ENCODE assay signal across 34 cellular contexts in genomic region chr13:22312405-22312803, GRCh38.
"Had no signal": no experiment of that assay in that cellular context is flagged by ENCODE, and none has a peak within 500 bp of the region (broad histone marks: within the 10 kb centered on the region; RNA-seq: fewer than 3 reads in every experiment).

No MANE protein-coding gene starts in this region.

- H3K4me3 ChIP-seq: ascending aorta, cardiac muscle cell had no signal

- H3K36me3 Mint-ChIP-seq: activated CD8-positive, alpha-beta memory T cell treated with anti-CD3 and anti-CD28 coated beads, Interleukin-2, amount 10 ng/mL, durations not matched to agents 7 days and 5 days; activated naive CD4-positive, alpha-beta T cell treated with anti-CD3 and anti-CD28 coated beads, Interleukin-2, amount 10 ng/mL, durations not matched to agents 7 days and 5 days; activated naive CD8-positive, alpha-beta T cell treated with anti-CD3 and anti-CD28 coated beads, Interleukin-2, amount 10 ng/mL, durations not matched to agents 7 days and 5 days; brain had no signal

- H3K4me1 Mint-ChIP-seq: activated CD4-positive, alpha-beta T cell treated with anti-CD3 and anti-CD28 coated beads, Interleukin-2, amount 10 ng/mL, durations not matched to agents 7 days and 5 days; activated naive CD4-positive, alpha-beta T cell treated with anti-CD3 and anti-CD28 coated beads, Interleukin-2, amount 10 ng/mL, durations not matched to agents 7 days and 5 days; activated naive CD4-positive, alpha-beta T cell treated with anti-CD3 and anti-CD28 coated beads, Interleukin-2, amount 50 U/mL, for 24 hours; activated naive CD8-positive, alpha-beta T cell treated with anti-CD3 and anti-CD28 coated beads, Interleukin-2, amount 10 ng/mL, durations not matched to agents 7 days and 5 days; activated naive CD8-positive, alpha-beta T cell treated with anti-CD3 and anti-CD28 coated beads, Interleukin-2, amount 50 U/mL, for 24 hours; brain; central memory CD8-positive, alpha-beta T cell had no signal

- H3K9me3 Mint-ChIP-seq: activated naive CD4-positive, alpha-beta T cell treated with anti-CD3 and anti-CD28 coated beads, Interleukin-2, amount 50 U/mL, for 24 hours; activated T-cell treated with anti-CD3 and anti-CD28 coated beads, Interleukin-2, amount 50 U/mL, for 24 hours; central memory CD8-positive, alpha-beta T cell had no signal

- H3K27ac Mint-ChIP-seq: activated CD4-positive, alpha-beta memory T cell treated with anti-CD3 and anti-CD28 coated beads, Interleukin-2, amount 10 ng/mL, durations not matched to agents 7 days and 5 days; activated CD4-positive, alpha-beta T cell treated with anti-CD3 and anti-CD28 coated beads, Interleukin-2, amount 10 ng/mL, durations not matched to agents 7 days and 5 days; activated CD8-positive, alpha-beta memory T cell treated with anti-CD3 and anti-CD28 coated beads, Interleukin-2, amount 10 ng/mL, durations not matched to agents 7 days and 5 days; activated CD8-positive, alpha-beta T cell treated with anti-CD3 and anti-CD28 coated beads, Interleukin-2, amount 10 ng/mL, durations not matched to agents 7 days and 5 days; activated naive CD4-positive, alpha-beta T cell treated with anti-CD3 and anti-CD28 coated beads, Interleukin-2, amount 10 ng/mL, durations not matched to agents 7 days and 5 days; activated naive CD4-positive, alpha-beta T cell treated with anti-CD3 and anti-CD28 coated beads, Interleukin-2, amount 50 U/mL, for 24 hours; activated naive CD8-positive, alpha-beta T cell; activated naive CD8-positive, alpha-beta T cell treated with anti-CD3 and anti-CD28 coated beads, Interleukin-2, amount 10 ng/mL, durations not matched to agents 7 days and 5 days; activated naive CD8-positive, alpha-beta T cell treated with anti-CD3 and anti-CD28 coated beads, Interleukin-2, amount 50 U/mL, for 24 hours; activated T-cell treated with anti-CD3 and anti-CD28 coated beads, Interleukin-2, amount 50 U/mL, for 24 hours; activated T-helper 2 cell treated with anti-CD3 and anti-CD28 coated beads, Interferon-gamma antibody, Interleukin-2, Interleukin-4, amounts not matched to agents 10 μg/mL and 5 μg/mL and 100 μg/mL, durations not matched to agents 14 hours and 24 hours and 36 hours; brain; T-helper 1 cell treated with Interleukin-12 subunit alpha and Interleukin-12 subunit beta and Interleukin-4 antibody, amounts not matched to agents 30 μg/mL and 1 μg/mL, for 36 hours; T-helper 2 cell treated with Interferon-gamma antibody and Interleukin-4, amounts not matched to agents 5 μg/mL and 100 μg/mL, for 36 hours had no signal

- H3K4me3 Mint-ChIP-seq: activated CD4-positive, alpha-beta memory T cell treated with anti-CD3 and anti-CD28 coated beads, Interleukin-2, amount 10 ng/mL, durations not matched to agents 7 days and 5 days; activated CD4-positive, alpha-beta T cell treated with anti-CD3 and anti-CD28 coated beads, Interleukin-2, amount 10 ng/mL, durations not matched to agents 7 days and 5 days; activated CD8-positive, alpha-beta memory T cell treated with anti-CD3 and anti-CD28 coated beads, Interleukin-2, amount 10 ng/mL, durations not matched to agents 7 days and 5 days; activated CD8-positive, alpha-beta T cell treated with anti-CD3 and anti-CD28 coated beads, Interleukin-2, amount 10 ng/mL, durations not matched to agents 7 days and 5 days; activated naive CD4-positive, alpha-beta T cell treated with anti-CD3 and anti-CD28 coated beads, Interleukin-2, amount 10 ng/mL, durations not matched to agents 7 days and 5 days; activated naive CD4-positive, alpha-beta T cell treated with anti-CD3 and anti-CD28 coated beads, Interleukin-2, amount 50 U/mL, for 24 hours; activated naive CD8-positive, alpha-beta T cell; activated naive CD8-positive, alpha-beta T cell treated with anti-CD3 and anti-CD28 coated beads, Interleukin-2, amount 50 U/mL, for 24 hours; activated T-cell treated with anti-CD3 and anti-CD28 coated beads, Interleukin-2, amount 50 U/mL, for 24 hours; brain; central memory CD8-positive, alpha-beta T cell; T-helper 1 cell treated with Interleukin-12 subunit alpha and Interleukin-12 subunit beta and Interleukin-4 antibody, amounts not matched to agents 30 μg/mL and 1 μg/mL, for 36 hours; T-helper 2 cell treated with Interferon-gamma antibody and Interleukin-4, amounts not matched to agents 5 μg/mL and 100 μg/mL, for 36 hours had no signal

- H3K27me3 Mint-ChIP-seq: activated CD4-positive, alpha-beta memory T cell treated with anti-CD3 and anti-CD28 coated beads, Interleukin-2, amount 10 ng/mL, durations not matched to agents 7 days and 5 days; activated CD8-positive, alpha-beta memory T cell treated with anti-CD3 and anti-CD28 coated beads, Interleukin-2, amount 10 ng/mL, durations not matched to agents 7 days and 5 days; activated naive CD4-positive, alpha-beta T cell treated with anti-CD3 and anti-CD28 coated beads, Interleukin-2, amount 10 ng/mL, durations not matched to agents 7 days and 5 days; activated naive CD4-positive, alpha-beta T cell treated with anti-CD3 and anti-CD28 coated beads, Interleukin-2, amount 50 U/mL, for 24 hours; activated naive CD8-positive, alpha-beta T cell treated with anti-CD3 and anti-CD28 coated beads, Interleukin-2, amount 10 ng/mL, durations not matched to agents 7 days and 5 days; activated naive CD8-positive, alpha-beta T cell treated with anti-CD3 and anti-CD28 coated beads, Interleukin-2, amount 50 U/mL, for 24 hours; central memory CD8-positive, alpha-beta T cell had no signal

- H3K36me3 ChIP-seq: ascending aorta, cardiac muscle cell had no signal

- ATAC-seq: activated CD4-positive, CD25-positive, alpha-beta regulatory T cell treated with anti-CD3 and anti-CD28 coated beads, Interleukin-2, amount 50 U/mL, for 24 hours; activated CD8-positive, alpha-beta memory T cell treated with anti-CD3 and anti-CD28 coated beads, Interleukin-2, amount 10 ng/mL, durations not matched to agents 7 days and 5 days; activated CD8-positive, alpha-beta T cell treated with anti-CD3 and anti-CD28 coated beads, Interleukin-2, amount 10 ng/mL, durations not matched to agents 7 days and 5 days; activated naive CD8-positive, alpha-beta T cell treated with anti-CD3 and anti-CD28 coated beads, Interleukin-2, amount 50 U/mL, for 24 hours had no signal

- H3K27ac ChIP-seq: cardiac muscle cell, VCaP had no signal

- H3K27me3 ChIP-seq: ascending aorta, cardiac muscle cell had no signal

- H3K9me3 ChIP-seq: ascending aorta had no signal

- DNase-seq: activated CD4-positive, alpha-beta memory T cell treated with anti-CD3 and anti-CD28 coated beads, Interleukin-2, amount 10 ng/mL, durations not matched to agents 7 days and 5 days; activated CD4-positive, alpha-beta T cell treated with anti-CD3 and anti-CD28 coated beads for 4 hours; activated CD4-positive, alpha-beta T cell treated with anti-CD3 and anti-CD28 coated beads, Interleukin-2, amount 10 ng/mL, durations not matched to agents 7 days and 5 days; activated CD4-positive, alpha-beta T cell treated with anti-CD3 and anti-CD28 coated beads, Interleukin-2, amount 50 U/mL, for 48 hours; activated CD4-positive, CD25-positive, alpha-beta regulatory T cell; activated CD8-positive, alpha-beta memory T cell treated with anti-CD3 and anti-CD28 coated beads for 24 hours; activated CD8-positive, alpha-beta memory T cell treated with anti-CD3 and anti-CD28 coated beads, Interleukin-2, amount 10 ng/mL, durations not matched to agents 7 days and 5 days; activated CD8-positive, alpha-beta memory T cell treated with anti-CD3 and anti-CD28 coated beads, Interleukin-2, amount 50 U/mL, for 48 hours; activated CD8-positive, alpha-beta T cell treated with anti-CD3 and anti-CD28 coated beads, Interleukin-2, amount 10 ng/mL, durations not matched to agents 7 days and 5 days; activated effector memory CD4-positive, alpha-beta T cell treated with Interleukin-2 at 50 U/mL for 16 hours; activated gamma-delta T cell; activated naive CD4-positive, alpha-beta T cell treated with anti-CD3 and anti-CD28 coated beads, Interleukin-2, amount 10 ng/mL, durations not matched to agents 7 days and 5 days; activated naive CD4-positive, alpha-beta T cell treated with Interleukin-2 at 50 U/mL for 16 hours; activated naive CD8-positive, alpha-beta T cell treated with anti-CD3 and anti-CD28 coated beads, Interleukin-2, amount 10 ng/mL, durations not matched to agents 7 days and 5 days; activated naive CD8-positive, alpha-beta T cell treated with anti-CD3 and anti-CD28 coated beads, Interleukin-2, amount 50 U/mL, for 24 hours; activated T-cell treated with anti-CD3 and anti-CD28 coated beads, Interleukin-2, amount 50 U/mL, for 24 hours; activated T-cell treated with anti-CD3 and anti-CD28 coated beads, Interleukin-2, amount 50 U/mL, for 48 hours; amygdala; caudate nucleus; cerebellar nuclear complex; T-helper 1 cell; T-helper 2 cell; T-helper 9 cell had no signal
